In genomic region chr14:65069874-65070709, GRCh38 we compare ENCODE assay signal across 9 cellular contexts. TPM values are rescaled to one million over a fixed set of nuclear protein-coding genes. Genes with fewer than 3 reads are reported as not detected.
DNase-seq lines count a peak whose midpoint lies in the region; ATAC-seq and TF ChIP-seq lines count a peak whose summit lies in the region.
"Had no signal": no experiment of that assay in that cellular context is flagged by ENCODE, and none has a peak within 500 bp of the region (broad histone marks: within the 10 kb centered on the region; RNA-seq: fewer than 3 reads in every experiment).

No MANE protein-coding gene starts in this region.

- no peak overlapping the region for H3K4me3 Mint-ChIP-seq in activated naive CD8-positive, alpha-beta T cell treated with anti-CD3 and anti-CD28 coated beads for 36 hours
- H3K4me3 Mint-ChIP-seq: nephron progenitor cell had no signal

- peaks cover 5% of the 10 kb centered on the region for H3K4me1 Mint-ChIP-seq in activated naive CD8-positive, alpha-beta T cell treated with anti-CD3 and anti-CD28 coated beads for 36 hours

- in situ Hi-C loops in brain microvascular endothelial cell (cut with HindIII; ENCODE audit: low pct_ligation_motif_present, low sequenced_read_pairs), result no loop called here

- no peaks in the 10 kb centered on the region for H3K9me3 Mint-ChIP-seq in activated naive CD8-positive, alpha-beta T cell treated with anti-CD3 and anti-CD28 coated beads for 36 hours
- H3K9me3 Mint-ChIP-seq: nephron progenitor cell had no signal

- no peak overlapping the region for H3K4me3 ChIP-seq in brain microvascular endothelial cell (ENCODE audit: low read depth, low read length)

- H3K27me3 ChIP-seq in brain microvascular endothelial cell (replicated peaks), result no peaks in the 10 kb centered on the region

- DNase-seq in NCI-H2171 (lab: John Stamatoyannopoulos, UW), result peak; percentile 97
- peak; percentile 89 for DNase-seq in cerebellum (ENCODE audit: low spot score)
- DNase-seq in renal cortical epithelial cell (ENCODE audit: low read depth), result peak; percentile 9
- DNase-seq in brain microvascular endothelial cell, result no peak
- DNase-seq in activated naive CD8-positive, alpha-beta T cell treated with anti-CD3 and anti-CD28 coated beads for 36 hours, result no peak
- DNase-seq in stimulated activated CD4-positive, alpha-beta T cell treated with anti-CD3 and anti-CD28 coated beads, Interleukin-4, amount 100 ng/mL, for 1 hour, result no peak
- no peak for DNase-seq in Kasumi-1 (lab: John Stamatoyannopoulos, UW)
- DNase-seq: nephron progenitor cell had no signal

- peak; percentile 3 for ATAC-seq in HG02798 (IDR thresholded peaks at IDR 0.05; ENCODE audit: poor library complexity, unreplicated experiment)

- no peak overlapping the region for H3K27ac Mint-ChIP-seq in activated naive CD8-positive, alpha-beta T cell treated with anti-CD3 and anti-CD28 coated beads for 36 hours
- H3K27ac Mint-ChIP-seq: nephron progenitor cell had no signal

- no peak for TF ChIP-seq CTCF in brain microvascular endothelial cell (IDR thresholded peaks at IDR 0.05; ENCODE audit: low read depth, low read length, missing control alignments)

- H3K27me3 Mint-ChIP-seq in activated naive CD8-positive, alpha-beta T cell treated with anti-CD3 and anti-CD28 coated beads for 36 hours, result no peaks in the 10 kb centered on the region

- H3K36me3 ChIP-seq in brain microvascular endothelial cell (replicated peaks), result peaks cover 9% of the 10 kb centered on the region

- H3K36me3 Mint-ChIP-seq in activated naive CD8-positive, alpha-beta T cell treated with anti-CD3 and anti-CD28 coated beads for 36 hours, result peaks cover 27% of the 10 kb centered on the region

- H3K27ac ChIP-seq in brain microvascular endothelial cell, result no peak overlapping the region

RNA-seq across cellular contexts. Expression of gene MAX, which starts 32.2 kb away (rescaled TPM):
- total RNA-seq in cerebellum (38.0 TPM), renal cortical epithelial cell (32.0 and 50.4 TPM in 2 replicates)
- 100 to 1,000 TPM; 117 to 121 TPM for total RNA-seq in activated naive CD8-positive, alpha-beta T cell treated with anti-CD3 and anti-CD28 coated beads for 36 hours

Comparison
In these comparisons a context has a peak if more than half of its experiments do, and no peak if none do; other contexts are left out.
1. DNase-seq: peak in NCI-H2171 (single experiment), cerebellum (single experiment) and renal cortical epithelial cell (single experiment); none in brain microvascular endothelial cell (single experiment), activated naive CD8-positive, alpha-beta T cell treated with anti-CD3 and anti-CD28 coated beads for 36 hours (single experiment), stimulated activated CD4-positive, alpha-beta T cell treated with anti-CD3 and anti-CD28 coated beads, Interleukin-4, amount 100 ng/mL, for 1 hour (single experiment) and Kasumi-1 (0 of 2).